Comparison of ENCODE assay signal across 24 cellular contexts in the genomic region with DNA sequence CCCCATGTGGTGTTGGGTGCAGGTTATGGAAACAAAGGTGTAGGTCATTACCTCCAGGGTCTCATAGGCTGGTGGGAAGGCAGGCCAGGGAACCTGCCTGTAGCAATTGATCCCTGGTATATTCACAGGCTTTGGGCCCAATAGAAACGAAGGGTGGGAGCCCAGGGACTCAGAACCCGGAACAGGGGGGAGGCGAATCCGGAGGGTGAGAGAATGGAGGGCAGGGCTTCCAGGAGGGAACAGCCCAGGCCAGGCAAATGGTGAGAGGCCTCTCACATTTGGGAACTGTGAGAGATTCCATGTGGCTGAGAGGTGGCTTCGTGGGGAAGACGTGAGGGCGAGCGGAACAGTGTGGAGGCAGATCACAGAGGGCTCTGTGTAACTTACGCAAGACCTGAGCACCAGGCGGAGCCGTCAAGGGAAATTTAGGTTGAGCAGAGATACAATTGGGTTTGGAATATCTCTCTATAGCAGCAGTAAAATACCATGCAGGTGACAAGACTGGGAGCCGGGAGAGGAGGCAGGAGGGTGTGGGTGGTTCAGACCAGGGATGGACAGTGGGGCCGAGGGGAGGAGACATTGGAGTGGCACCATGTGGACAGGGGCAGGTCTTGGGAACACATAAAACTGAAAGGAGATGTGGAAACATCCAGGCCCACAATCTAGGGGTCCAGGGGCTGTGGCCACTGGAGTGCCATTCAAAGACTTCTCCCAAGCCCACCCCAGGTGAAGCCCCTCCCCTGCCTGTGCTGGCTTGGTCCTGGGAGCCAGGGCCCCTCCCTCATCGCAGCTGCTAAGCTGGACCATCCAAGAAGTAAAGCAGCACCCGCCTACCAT.
DNase-seq lines count a peak whose midpoint lies in the region; ATAC-seq and TF ChIP-seq lines count a peak whose summit lies in the region.
"Had no signal": no experiment of that assay in that cellular context is flagged by ENCODE, and none has a peak within 500 bp of the region (broad histone marks: within the 10 kb centered on the region; RNA-seq: fewer than 3 reads in every experiment).

No MANE protein-coding gene starts in this region.

- DNase-seq in HL-60 (ENCODE audit: low read depth in 1 of 2, low spot score in 1 of 2) (no peak), NOMO-1 (lab: John Stamatoyannopoulos, UW; ENCODE audit: unreplicated experiment in 2 of 2) (peak; percentile 40 to 66), islet precursor cell (peak; percentile 37), substantia nigra (lab: John Stamatoyannopoulos, UW) (no peak), DMS53 (lab: John Stamatoyannopoulos, UW) (no peak)
- DNase-seq in stimulated activated CD8-positive, alpha-beta memory T cell treated with anti-CD3 and anti-CD28 coated beads, Interleukin-4, amount 100 ng/mL, for 48 hours = peak; percentile 9
- DNase-seq: activated CD4-positive, alpha-beta T cell treated with anti-CD3 and anti-CD28 coated beads, Interleukin-2, amount 50 U/mL, for 4 hours; caudate nucleus; cortex of kidney; DMS79; GDM1; H7; left colon; NCI-H1048; NCI-H187; NCI-H2171 treated with DMSO at 0.1 percent for 48 hours; NCI-H524 treated with DMSO at 0.1 percent for 48 hours; T-helper 1 cell; tibial artery had no signal

- ATAC-seq in HG03025 (IDR thresholded peaks at IDR 0.05; ENCODE audit: low FRiP score, unreplicated experiment) = no peak
- ATAC-seq: left colon had no signal

- H3K27me3 ChIP-seq in HL-60 (ENCODE audit: insufficient read depth, poor library complexity, severe bottlenecking) = no peaks in the 10 kb centered on the region
- H3K27me3 ChIP-seq: BLaER1, gastrocnemius medialis, Peyer's patch had no signal

- no peak for TF ChIP-seq CTCF in HL-60 (IDR thresholded peaks at IDR 0.05; ENCODE audit: insufficient read depth, low read length)

- H3K27ac ChIP-seq in HL-60 (replicated peaks) (peak overlapping the region; percentile 42), substantia nigra (ENCODE audit: low read depth, low read length, poor library complexity, severe bottlenecking) (no peak overlapping the region)
- H3K27ac ChIP-seq: BLaER1, prostate gland, tibial artery had no signal

- no peak overlapping the region for H3K4me3 ChIP-seq in HL-60 (replicated peaks; ENCODE audit: insufficient read depth, low read length)
- H3K4me3 ChIP-seq: BLaER1, gastrocnemius medialis, Peyer's patch, prostate gland, tibial artery had no signal

Comparison
In these comparisons a context has a peak if more than half of its experiments do, and no peak if none do; other contexts are left out.
1. DNase-seq: peak in NOMO-1 (2 of 2), islet precursor cell (single experiment) and stimulated activated CD8-positive, alpha-beta memory T cell treated with anti-CD3 and anti-CD28 coated beads, Interleukin-4, amount 100 ng/mL, for 48 hours (single experiment); none in HL-60 (0 of 2), substantia nigra (0 of 49) and DMS53 (single experiment).